Comparison of ENCODE assay signal across 1 cellular context in the genomic region with DNA sequence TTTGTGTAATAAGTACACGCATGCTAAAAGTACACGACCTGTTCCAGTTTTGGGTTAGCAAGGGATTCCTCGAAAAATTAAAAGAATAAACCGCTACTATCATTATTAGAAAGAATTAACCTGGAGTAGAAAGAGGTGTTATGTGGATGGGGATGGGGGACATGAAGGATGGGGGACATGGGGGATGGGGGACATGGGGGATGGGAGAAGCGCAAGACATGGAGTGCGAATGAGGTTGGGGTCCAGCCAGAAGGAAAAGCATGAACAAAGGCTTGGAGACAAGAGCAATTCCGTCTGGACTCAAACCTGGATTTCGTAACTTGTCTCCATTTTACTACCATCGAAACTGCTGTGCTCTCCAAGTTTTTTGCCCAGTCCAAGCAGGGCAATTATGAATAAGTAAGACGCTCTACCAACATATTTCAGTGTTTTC.
TF ChIP-seq lines count a peak whose summit lies in the region.

No MANE protein-coding gene starts in this region.

TF ChIP-seq in GM23338, 12 proteins besides CTCF, POLR2A, EP300 and RAD21:
- TF ChIP-seq, protein P1, sequence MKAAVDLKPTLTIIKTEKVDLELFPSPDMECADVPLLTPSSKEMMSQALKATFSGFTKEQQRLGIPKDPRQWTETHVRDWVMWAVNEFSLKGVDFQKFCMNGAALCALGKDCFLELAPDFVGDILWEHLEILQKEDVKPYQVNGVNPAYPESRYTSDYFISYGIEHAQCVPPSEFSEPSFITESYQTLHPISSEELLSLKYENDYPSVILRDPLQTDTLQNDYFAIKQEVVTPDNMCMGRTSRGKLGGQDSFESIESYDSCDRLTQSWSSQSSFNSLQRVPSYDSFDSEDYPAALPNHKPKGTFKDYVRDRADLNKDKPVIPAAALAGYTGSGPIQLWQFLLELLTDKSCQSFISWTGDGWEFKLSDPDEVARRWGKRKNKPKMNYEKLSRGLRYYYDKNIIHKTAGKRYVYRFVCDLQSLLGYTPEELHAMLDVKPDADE (IDR thresholded peaks at IDR 0.05): no peak
- TF ChIP-seq JUNB (IDR thresholded peaks at IDR 0.05; ENCODE audit: unreplicated experiment) (no peak), NANOG (IDR thresholded peaks at IDR 0.05; ENCODE audit: borderline replicate concordance) (no peak), EZH2 (IDR thresholded peaks at IDR 0.05; ENCODE audit: low read depth, unreplicated experiment) (no peak), ZNF114 (CRISPR knock-in tag; IDR thresholded peaks at IDR 0.05) (no peak), EZH2phosphoT487 (IDR thresholded peaks at IDR 0.05; ENCODE audit: unreplicated experiment) (no peak), CREB1 (CRISPR knock-in tag; IDR thresholded peaks at IDR 0.05; ENCODE audit: low read depth) (no peak), ZNF331 (CRISPR knock-in tag; IDR thresholded peaks at IDR 0.05; ENCODE audit: low read depth) (no peak)
- TF ChIP-seq, protein P2, sequence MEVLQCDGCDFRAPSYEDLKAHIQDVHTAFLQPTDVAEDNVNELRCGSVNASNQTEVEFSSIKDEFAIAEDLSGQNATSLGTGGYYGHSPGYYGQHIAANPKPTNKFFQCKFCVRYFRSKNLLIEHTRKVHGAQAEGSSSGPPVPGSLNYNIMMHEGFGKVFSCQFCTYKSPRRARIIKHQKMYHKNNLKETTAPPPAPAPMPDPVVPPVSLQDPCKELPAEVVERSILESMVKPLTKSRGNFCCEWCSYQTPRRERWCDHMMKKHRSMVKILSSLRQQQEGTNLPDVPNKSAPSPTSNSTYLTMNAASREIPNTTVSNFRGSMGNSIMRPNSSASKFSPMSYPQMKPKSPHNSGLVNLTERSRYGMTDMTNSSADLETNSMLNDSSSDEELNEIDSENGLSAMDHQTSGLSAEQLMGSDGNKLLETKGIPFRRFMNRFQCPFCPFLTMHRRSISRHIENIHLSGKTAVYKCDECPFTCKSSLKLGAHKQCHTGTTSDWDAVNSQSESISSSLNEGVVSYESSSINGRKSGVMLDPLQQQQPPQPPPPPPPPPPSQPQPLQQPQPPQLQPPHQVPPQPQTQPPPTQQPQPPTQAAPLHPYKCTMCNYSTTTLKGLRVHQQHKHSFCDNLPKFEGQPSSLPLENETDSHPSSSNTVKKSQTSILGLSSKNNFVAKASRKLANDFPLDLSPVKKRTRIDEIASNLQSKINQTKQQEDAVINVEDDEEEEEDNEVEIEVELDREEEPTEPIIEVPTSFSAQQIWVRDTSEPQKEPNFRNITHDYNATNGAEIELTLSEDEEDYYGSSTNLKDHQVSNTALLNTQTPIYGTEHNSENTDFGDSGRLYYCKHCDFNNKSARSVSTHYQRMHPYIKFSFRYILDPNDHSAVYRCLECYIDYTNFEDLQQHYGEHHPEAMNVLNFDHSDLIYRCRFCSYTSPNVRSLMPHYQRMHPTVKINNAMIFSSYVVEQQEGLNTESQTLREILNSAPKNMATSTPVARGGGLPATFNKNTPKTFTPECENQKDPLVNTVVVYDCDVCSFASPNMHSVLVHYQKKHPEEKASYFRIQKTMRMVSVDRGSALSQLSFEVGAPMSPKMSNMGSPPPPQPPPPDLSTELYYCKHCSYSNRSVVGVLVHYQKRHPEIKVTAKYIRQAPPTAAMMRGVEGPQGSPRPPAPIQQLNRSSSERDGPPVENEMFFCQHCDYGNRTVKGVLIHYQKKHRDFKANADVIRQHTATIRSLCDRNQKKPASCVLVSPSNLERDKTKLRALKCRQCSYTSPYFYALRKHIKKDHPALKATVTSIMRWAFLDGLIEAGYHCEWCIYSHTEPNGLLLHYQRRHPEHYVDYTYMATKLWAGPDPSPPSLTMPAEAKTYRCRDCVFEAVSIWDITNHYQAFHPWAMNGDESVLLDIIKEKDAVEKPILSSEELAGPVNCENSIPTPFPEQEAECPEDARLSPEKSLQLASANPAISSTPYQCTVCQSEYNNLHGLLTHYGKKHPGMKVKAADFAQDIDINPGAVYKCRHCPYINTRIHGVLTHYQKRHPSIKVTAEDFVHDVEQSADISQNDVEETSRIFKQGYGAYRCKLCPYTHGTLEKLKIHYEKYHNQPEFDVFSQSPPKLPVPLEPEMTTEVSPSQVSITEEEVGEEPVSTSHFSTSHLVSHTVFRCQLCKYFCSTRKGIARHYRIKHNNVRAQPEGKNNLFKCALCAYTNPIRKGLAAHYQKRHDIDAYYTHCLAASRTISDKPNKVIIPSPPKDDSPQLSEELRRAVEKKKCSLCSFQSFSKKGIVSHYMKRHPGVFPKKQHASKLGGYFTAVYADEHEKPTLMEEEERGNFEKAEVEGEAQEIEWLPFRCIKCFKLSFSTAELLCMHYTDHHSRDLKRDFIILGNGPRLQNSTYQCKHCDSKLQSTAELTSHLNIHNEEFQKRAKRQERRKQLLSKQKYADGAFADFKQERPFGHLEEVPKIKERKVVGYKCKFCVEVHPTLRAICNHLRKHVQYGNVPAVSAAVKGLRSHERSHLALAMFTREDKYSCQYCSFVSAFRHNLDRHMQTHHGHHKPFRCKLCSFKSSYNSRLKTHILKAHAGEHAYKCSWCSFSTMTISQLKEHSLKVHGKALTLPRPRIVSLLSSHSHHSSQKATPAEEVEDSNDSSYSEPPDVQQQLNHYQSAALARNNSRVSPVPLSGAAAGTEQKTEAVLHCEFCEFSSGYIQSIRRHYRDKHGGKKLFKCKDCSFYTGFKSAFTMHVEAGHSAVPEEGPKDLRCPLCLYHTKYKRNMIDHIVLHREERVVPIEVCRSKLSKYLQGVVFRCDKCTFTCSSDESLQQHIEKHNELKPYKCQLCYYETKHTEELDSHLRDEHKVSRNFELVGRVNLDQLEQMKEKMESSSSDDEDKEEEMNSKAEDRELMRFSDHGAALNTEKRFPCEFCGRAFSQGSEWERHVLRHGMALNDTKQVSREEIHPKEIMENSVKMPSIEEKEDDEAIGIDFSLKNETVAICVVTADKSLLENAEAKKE (CRISPR knock-in tag; IDR thresholded peaks at IDR 0.05): no peak
- TF ChIP-seq, protein P3, sequence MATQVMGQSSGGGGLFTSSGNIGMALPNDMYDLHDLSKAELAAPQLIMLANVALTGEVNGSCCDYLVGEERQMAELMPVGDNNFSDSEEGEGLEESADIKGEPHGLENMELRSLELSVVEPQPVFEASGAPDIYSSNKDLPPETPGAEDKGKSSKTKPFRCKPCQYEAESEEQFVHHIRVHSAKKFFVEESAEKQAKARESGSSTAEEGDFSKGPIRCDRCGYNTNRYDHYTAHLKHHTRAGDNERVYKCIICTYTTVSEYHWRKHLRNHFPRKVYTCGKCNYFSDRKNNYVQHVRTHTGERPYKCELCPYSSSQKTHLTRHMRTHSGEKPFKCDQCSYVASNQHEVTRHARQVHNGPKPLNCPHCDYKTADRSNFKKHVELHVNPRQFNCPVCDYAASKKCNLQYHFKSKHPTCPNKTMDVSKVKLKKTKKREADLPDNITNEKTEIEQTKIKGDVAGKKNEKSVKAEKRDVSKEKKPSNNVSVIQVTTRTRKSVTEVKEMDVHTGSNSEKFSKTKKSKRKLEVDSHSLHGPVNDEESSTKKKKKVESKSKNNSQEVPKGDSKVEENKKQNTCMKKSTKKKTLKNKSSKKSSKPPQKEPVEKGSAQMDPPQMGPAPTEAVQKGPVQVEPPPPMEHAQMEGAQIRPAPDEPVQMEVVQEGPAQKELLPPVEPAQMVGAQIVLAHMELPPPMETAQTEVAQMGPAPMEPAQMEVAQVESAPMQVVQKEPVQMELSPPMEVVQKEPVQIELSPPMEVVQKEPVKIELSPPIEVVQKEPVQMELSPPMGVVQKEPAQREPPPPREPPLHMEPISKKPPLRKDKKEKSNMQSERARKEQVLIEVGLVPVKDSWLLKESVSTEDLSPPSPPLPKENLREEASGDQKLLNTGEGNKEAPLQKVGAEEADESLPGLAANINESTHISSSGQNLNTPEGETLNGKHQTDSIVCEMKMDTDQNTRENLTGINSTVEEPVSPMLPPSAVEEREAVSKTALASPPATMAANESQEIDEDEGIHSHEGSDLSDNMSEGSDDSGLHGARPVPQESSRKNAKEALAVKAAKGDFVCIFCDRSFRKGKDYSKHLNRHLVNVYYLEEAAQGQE (IDR thresholded peaks at IDR 0.05; ENCODE audit: unreplicated experiment): no peak
